Comparison of ENCODE assay signal across 26 cellular contexts in the genomic region with DNA sequence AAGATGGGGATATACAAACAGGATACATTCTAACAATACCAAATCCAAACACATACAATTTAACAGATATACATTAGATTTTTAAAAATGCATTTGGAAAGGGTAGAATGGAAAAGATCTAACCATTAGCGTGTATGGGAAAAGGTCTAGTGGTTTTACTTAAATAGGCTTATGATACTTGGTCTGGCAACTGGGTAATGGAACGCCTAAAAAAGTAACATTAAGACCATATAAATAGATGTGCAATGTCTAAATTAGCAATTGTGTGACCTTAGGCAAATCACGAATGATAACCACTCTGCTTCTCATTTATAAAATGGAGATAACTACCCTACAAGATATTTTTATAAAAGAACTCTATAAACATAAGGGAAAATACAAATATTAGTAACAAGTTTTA.
"Had no signal": no experiment of that assay in that cellular context is flagged by ENCODE, and none has a peak within 500 bp of the region (broad histone marks: within the 10 kb centered on the region; RNA-seq: fewer than 3 reads in every experiment).

No MANE protein-coding gene starts in this region.

- H3K27me3 ChIP-seq: brain microvascular endothelial cell had no signal

- H3K9me3 Mint-ChIP-seq: activated CD4-positive, alpha-beta memory T cell treated with anti-CD3 and anti-CD28 coated beads for 36 hours; activated CD4-positive, alpha-beta T cell treated with anti-CD3 and anti-CD28 coated beads, Interleukin-2, amount 10 ng/mL, durations not matched to agents 24 days and 14 days; activated naive CD4-positive, alpha-beta T cell treated with anti-CD3 and anti-CD28 coated beads for 36 hours; activated naive CD4-positive, alpha-beta T cell treated with anti-CD3 and anti-CD28 coated beads, Interleukin-2, amount 50 U/mL, for 24 hours; activated naive CD8-positive, alpha-beta T cell treated with anti-CD3 and anti-CD28 coated beads, Interleukin-2, amount 10 ng/mL, durations not matched to agents 7 days and 5 days; activated T-helper 1 cell treated with anti-CD3 and anti-CD28 coated beads, Interleukin-12 subunit alpha, Interleukin-12 subunit beta, Interleukin-2, Interleukin-4 antibody, amounts not matched to agents 30 ng/mL and 10 ng/mL and 1 ng/mL, durations not matched to agents 14 hours and 24 hours and 36 hours; activated T-helper 2 cell treated with anti-CD3 and anti-CD28 coated beads, Interferon-gamma antibody, Interleukin-2, Interleukin-4, amounts not matched to agents 10 μg/mL and 5 μg/mL and 100 μg/mL, durations not matched to agents 14 hours and 24 hours and 36 hours had no signal

- ATAC-seq: activated CD4-positive, alpha-beta T cell treated with anti-CD3 and anti-CD28 coated beads for 36 hours; activated CD8-positive, alpha-beta memory T cell treated with anti-CD3 and anti-CD28 coated beads, Interleukin-2, amount 10 ng/mL, durations not matched to agents 7 days and 5 days; activated CD8-positive, alpha-beta T cell treated with anti-CD3 and anti-CD28 coated beads, Interleukin-2, amount 10 ng/mL, durations not matched to agents 7 days and 5 days had no signal

- H3K27ac Mint-ChIP-seq: activated CD4-positive, alpha-beta memory T cell treated with anti-CD3 and anti-CD28 coated beads for 36 hours; activated CD4-positive, alpha-beta T cell treated with anti-CD3 and anti-CD28 coated beads, Interleukin-2, amount 10 ng/mL, durations not matched to agents 24 days and 14 days; activated CD8-positive, alpha-beta memory T cell treated with anti-CD3 and anti-CD28 coated beads, Interleukin-2, amount 10 ng/mL, durations not matched to agents 7 days and 5 days; activated CD8-positive, alpha-beta T cell treated with anti-CD3 and anti-CD28 coated beads, Interleukin-2, amount 10 ng/mL, durations not matched to agents 7 days and 5 days; activated naive CD4-positive, alpha-beta T cell treated with anti-CD3 and anti-CD28 coated beads for 36 hours; activated naive CD8-positive, alpha-beta T cell treated with anti-CD3 and anti-CD28 coated beads, Interleukin-2, amount 10 ng/mL, durations not matched to agents 7 days and 5 days; activated T-helper 1 cell treated with anti-CD3 and anti-CD28 coated beads, Interleukin-12 subunit alpha, Interleukin-12 subunit beta, Interleukin-2, Interleukin-4 antibody, amounts not matched to agents 30 ng/mL and 10 ng/mL and 1 ng/mL, durations not matched to agents 14 hours and 24 hours and 36 hours; activated T-helper 2 cell treated with anti-CD3 and anti-CD28 coated beads, Interferon-gamma antibody, Interleukin-2, Interleukin-4, amounts not matched to agents 10 μg/mL and 5 μg/mL and 100 μg/mL, durations not matched to agents 14 hours and 24 hours and 36 hours had no signal

- H3K4me1 Mint-ChIP-seq: activated naive CD8-positive, alpha-beta T cell treated with anti-CD3 and anti-CD28 coated beads, Interleukin-2, amount 10 ng/mL, durations not matched to agents 7 days and 5 days had no signal

- DNase-seq: activated CD4-positive, alpha-beta memory T cell treated with anti-CD3 and anti-CD28 coated beads for 36 hours; activated CD4-positive, alpha-beta T cell treated with anti-CD3 and anti-CD28 coated beads for 36 hours; activated CD4-positive, alpha-beta T cell treated with anti-CD3 and anti-CD28 coated beads, Interleukin-2, amount 10 ng/mL, durations not matched to agents 24 days and 14 days; activated CD4-positive, CD25-positive, alpha-beta regulatory T cell; activated CD4-positive, CD25-positive, alpha-beta regulatory T cell treated with anti-CD3 and anti-CD28 coated beads, Interleukin-2, amount 50 U/mL, for 72 hours; activated CD8-positive, alpha-beta memory T cell treated with anti-CD3 and anti-CD28 coated beads, Interleukin-2, amount 10 ng/mL, durations not matched to agents 7 days and 5 days; activated CD8-positive, alpha-beta memory T cell treated with anti-CD3 and anti-CD28 coated beads, Interleukin-2, amount 50 U/mL, for 4 hours; activated CD8-positive, alpha-beta T cell treated with anti-CD3 and anti-CD28 coated beads, Interleukin-2, amount 10 ng/mL, durations not matched to agents 7 days and 5 days; activated effector memory CD4-positive, alpha-beta T cell treated with anti-CD3 and anti-CD28 coated beads, Interleukin-2, amount 50 U/mL, for 16 hours; activated naive CD4-positive, alpha-beta T cell treated with anti-CD3 and anti-CD28 coated beads for 36 hours; activated naive CD8-positive, alpha-beta T cell treated with anti-CD3 and anti-CD28 coated beads, Interleukin-2, amount 10 ng/mL, durations not matched to agents 7 days and 5 days; activated T-cell treated with anti-CD3 and anti-CD28 coated beads, Interleukin-2, amount 50 U/mL, for 1 hour; activated T-cell treated with anti-CD3 and anti-CD28 coated beads, Interleukin-2, amount 50 U/mL, for 48 hours; amniotic stem cell; anterior cingulate cortex; brain microvascular endothelial cell; caudate nucleus; effector CD8-positive, alpha-beta T cell; foreskin fibroblast; head of caudate nucleus; T-helper 1 cell; T-helper 2 cell had no signal

- H3K27ac ChIP-seq: brain microvascular endothelial cell, epithelial cell of prostate had no signal

- H3K4me3 Mint-ChIP-seq: activated CD4-positive, alpha-beta memory T cell treated with anti-CD3 and anti-CD28 coated beads for 36 hours; activated CD4-positive, alpha-beta T cell treated with anti-CD3 and anti-CD28 coated beads for 36 hours; activated CD4-positive, alpha-beta T cell treated with anti-CD3 and anti-CD28 coated beads, Interleukin-2, amount 10 ng/mL, durations not matched to agents 24 days and 14 days; activated CD8-positive, alpha-beta memory T cell treated with anti-CD3 and anti-CD28 coated beads, Interleukin-2, amount 10 ng/mL, durations not matched to agents 7 days and 5 days; activated CD8-positive, alpha-beta T cell treated with anti-CD3 and anti-CD28 coated beads, Interleukin-2, amount 10 ng/mL, durations not matched to agents 7 days and 5 days; activated naive CD4-positive, alpha-beta T cell treated with anti-CD3 and anti-CD28 coated beads for 36 hours; activated naive CD4-positive, alpha-beta T cell treated with anti-CD3 and anti-CD28 coated beads, Interleukin-2, amount 50 U/mL, for 24 hours; activated naive CD8-positive, alpha-beta T cell treated with anti-CD3 and anti-CD28 coated beads, Interleukin-2, amount 10 ng/mL, durations not matched to agents 7 days and 5 days; activated T-helper 1 cell treated with anti-CD3 and anti-CD28 coated beads, Interleukin-12 subunit alpha, Interleukin-12 subunit beta, Interleukin-2, Interleukin-4 antibody, amounts not matched to agents 30 ng/mL and 10 ng/mL and 1 ng/mL, durations not matched to agents 14 hours and 24 hours and 36 hours had no signal

- H3K27me3 Mint-ChIP-seq: activated CD4-positive, alpha-beta memory T cell treated with anti-CD3 and anti-CD28 coated beads for 36 hours; activated CD4-positive, alpha-beta T cell treated with anti-CD3 and anti-CD28 coated beads for 36 hours; activated CD4-positive, alpha-beta T cell treated with anti-CD3 and anti-CD28 coated beads, Interleukin-2, amount 10 ng/mL, durations not matched to agents 24 days and 14 days; activated CD8-positive, alpha-beta memory T cell treated with anti-CD3 and anti-CD28 coated beads, Interleukin-2, amount 10 ng/mL, durations not matched to agents 7 days and 5 days; activated naive CD4-positive, alpha-beta T cell treated with anti-CD3 and anti-CD28 coated beads, Interleukin-2, amount 50 U/mL, for 24 hours; activated naive CD8-positive, alpha-beta T cell treated with anti-CD3 and anti-CD28 coated beads, Interleukin-2, amount 10 ng/mL, durations not matched to agents 7 days and 5 days had no signal

- H3K36me3 ChIP-seq: brain microvascular endothelial cell had no signal
